8 cellular contexts compared by ENCODE assay signal in genomic region chr19:52535831-52536800, GRCh38. TPM values are rescaled to one million over a fixed set of nuclear protein-coding genes. Genes with fewer than 3 reads are reported as not detected.
A peak's percentile ranks its signal among the peaks of the same experiment; 100 is the strongest.
DNase-seq lines count a peak whose midpoint lies in the region; ATAC-seq and TF ChIP-seq lines count a peak whose summit lies in the region.

No MANE protein-coding gene starts in this region.

- ATAC-seq in GM19397 (IDR thresholded peaks at IDR 0.05; ENCODE audit: unreplicated experiment) = peak; percentile 92

- H3K27me3 ChIP-seq in HUES48 (ENCODE audit: control insufficient read depth, insufficient read depth, low read length) = peaks cover 9% of the 10 kb centered on the region
- H3K27me3 ChIP-seq in effector memory CD4-positive, alpha-beta T cell (replicated peaks; ENCODE audit: control insufficient read depth, insufficient read depth, low read length, poor library complexity, severe bottlenecking) = no peaks in the 10 kb centered on the region

- H3K9ac ChIP-seq in HUES48 (ENCODE audit: low read depth, low read length) = peak overlapping the region; percentile 48; the same call in 1 of the 2 replicates

- DNase-seq in AG09309 (ENCODE audit: low read depth) = no peak
- DNase-seq in activated CD8-positive, alpha-beta memory T cell treated with anti-CD3 and anti-CD28 coated beads for 48 hours (ENCODE audit: low read depth in 2 of 3, low spot score in 2 of 3) = peak; percentile 67 to 78 (median 74)
- peak; percentile 81 to 86 (median 83) for DNase-seq in effector memory CD4-positive, alpha-beta T cell
- DNase-seq in stimulated activated CD8-positive, alpha-beta memory T cell treated with anti-CD3 and anti-CD28 coated beads, Interleukin-12 subunit alpha, Interleukin-12 subunit beta, amount 100 ng/mL, for 24 hours (ENCODE audit: extremely low read depth) = peak; percentile 90
- no peak for DNase-seq in NCI-H2171 (lab: John Stamatoyannopoulos, UW)

- no peaks in the 10 kb centered on the region for H3K36me3 ChIP-seq in HUES48 (ENCODE audit: control insufficient read depth, insufficient read depth, low read length)
- H3K36me3 ChIP-seq in effector memory CD4-positive, alpha-beta T cell (ENCODE audit: control insufficient read depth, insufficient read depth, low read length) = peaks cover 9% of the 10 kb centered on the region
- peaks cover 14% of the 10 kb centered on the region for H3K36me3 ChIP-seq in mesodermal cell (ENCODE audit: control insufficient read depth, insufficient read depth, low read length)

- H3K4me3 ChIP-seq in AG09309 (ENCODE audit: control insufficient read depth, low read depth, low read length) (peak overlapping the region; percentile 75), HUES48 (ENCODE audit: low read depth, low read length) (peak overlapping the region; percentile 89), mesodermal cell (ENCODE audit: extremely low read depth, insufficient read depth, low read length, poor library complexity, severe bottlenecking) (peak overlapping the region; percentile 56)
- peak overlapping the region; percentile 79 for H3K4me3 ChIP-seq in effector memory CD4-positive, alpha-beta T cell (ENCODE audit: insufficient read depth, low read depth, low read length, poor library complexity, severe bottlenecking)

- H3K4me1 ChIP-seq in HUES48 (ENCODE audit: control insufficient read depth, insufficient read depth, low read length) (no peaks in the 10 kb centered on the region), mesodermal cell (ENCODE audit: control insufficient read depth, insufficient read depth, low read length, poor library complexity, severe bottlenecking) (no peaks in the 10 kb centered on the region)
- peaks cover 4% of the 10 kb centered on the region for H3K4me1 ChIP-seq in effector memory CD4-positive, alpha-beta T cell (ENCODE audit: control insufficient read depth, insufficient read depth, low read length, poor library complexity, severe bottlenecking)

- H3K27ac ChIP-seq in HUES48 (ENCODE audit: low read depth, low read length) = peak overlapping the region; percentile 75
- H3K27ac ChIP-seq in effector memory CD4-positive, alpha-beta T cell (ENCODE audit: insufficient read depth, low read length, poor library complexity, severe bottlenecking) = peak overlapping the region; percentile 78
- peak overlapping the region; percentile 49 for H3K27ac ChIP-seq in mesodermal cell (ENCODE audit: low read depth, low read length, severe bottlenecking)

- peak; percentile 9 for TF ChIP-seq CTCF in AG09309 (IDR thresholded peaks at IDR 0.05; ENCODE audit: control insufficient read depth, insufficient read depth, low read depth, low read length, missing control alignments)

- WGBS in mesodermal cell (ENCODE audit: insufficient coverage in 2 of 2), 2 experiments = 5% methylated on average over 49 to 63 of the region's 65 CpGs

- no peaks in the 10 kb centered on the region for H3K9me3 ChIP-seq in HUES48 (ENCODE audit: control insufficient read depth, insufficient read depth, low read length)
- no peaks in the 10 kb centered on the region for H3K9me3 ChIP-seq in effector memory CD4-positive, alpha-beta T cell (ENCODE audit: control insufficient read depth, low read length)
- no peaks in the 10 kb centered on the region for H3K9me3 ChIP-seq in mesodermal cell (ENCODE audit: control insufficient read depth, low read length)

RNA-seq across cellular contexts. Expression of gene ZNF808, which starts 8.6 kb away (rescaled TPM):
- polyA plus RNA-seq in mesodermal cell (2013, experiment 1 of 2) = 4.9 TPM
- polyA plus RNA-seq in mesodermal cell (2013, experiment 2 of 2) = 5.1 TPM

RNA-seq across cellular contexts. Expression of gene ZNF701, which starts 34.0 kb away (rescaled TPM):
- polyA plus RNA-seq in mesodermal cell (2013, experiment 1 of 2) = 7.9 TPM
- polyA plus RNA-seq in mesodermal cell (2013, experiment 2 of 2) = 8.2 TPM

Comparison
In these comparisons a context has a peak if more than half of its experiments do, and no peak if none do; other contexts are left out.
1. DNase-seq: peak in activated CD8-positive, alpha-beta memory T cell treated with anti-CD3 and anti-CD28 coated beads for 48 hours (3 of 3), effector memory CD4-positive, alpha-beta T cell (3 of 3) and stimulated activated CD8-positive, alpha-beta memory T cell treated with anti-CD3 and anti-CD28 coated beads, Interleukin-12 subunit alpha, Interleukin-12 subunit beta, amount 100 ng/mL, for 24 hours (single experiment); none in AG09309 (single experiment) and NCI-H2171 (single experiment).
2. Peak in every context shown above with its lines, with median percentiles within 50 percentile points of each other: H3K4me3 ChIP-seq and H3K27ac ChIP-seq.